ENCODE assay signal across 10 cellular contexts in the genomic region with DNA sequence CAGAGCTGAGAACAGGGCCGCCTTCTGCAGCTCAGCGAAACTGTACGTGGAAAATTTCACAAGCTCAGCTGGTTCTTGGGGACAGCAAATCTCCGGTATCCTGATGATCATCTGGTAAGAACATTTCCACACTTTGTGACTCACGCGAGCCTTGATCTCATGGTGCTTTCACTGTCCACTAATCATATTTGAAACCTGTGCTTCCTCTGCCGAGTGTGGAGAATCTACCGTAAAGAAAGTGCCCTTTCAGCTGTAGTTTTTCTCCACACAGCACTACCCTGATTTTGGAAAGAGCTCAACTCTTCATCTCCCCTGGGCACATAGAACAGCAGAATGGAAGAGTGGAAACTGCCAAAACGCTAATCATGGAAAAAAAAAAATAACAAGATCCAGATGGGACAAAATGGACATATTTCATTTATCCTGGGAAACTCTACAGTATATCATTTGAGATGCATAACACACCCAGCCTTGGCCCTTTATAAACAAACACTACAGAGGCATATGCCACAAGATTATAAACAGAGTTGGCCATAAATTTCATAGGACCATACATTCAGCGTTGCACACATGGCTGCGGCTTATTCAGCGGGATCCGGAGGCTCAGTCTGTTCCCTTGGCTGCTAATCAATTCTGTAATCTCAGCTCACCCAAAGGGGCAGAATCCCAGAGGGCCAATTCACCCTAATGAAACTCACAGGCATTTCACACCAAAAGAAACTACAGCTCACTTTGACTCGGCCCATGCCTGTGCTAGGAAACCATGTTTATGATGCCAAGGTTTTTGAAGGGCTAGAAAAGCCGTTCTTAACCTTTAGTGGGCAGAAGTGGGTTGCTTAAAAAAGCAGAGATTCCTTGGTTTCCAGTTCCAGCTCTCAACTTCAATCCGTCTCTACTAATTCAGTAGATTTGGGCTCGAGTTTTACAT.
DNase-seq lines count a peak whose midpoint lies in the region; ATAC-seq, FAIRE-seq and TF ChIP-seq lines count a peak whose summit lies in the region.
"Had no signal": no experiment of that assay in that cellular context is flagged by ENCODE, and none has a peak within 500 bp of the region (broad histone marks: within the 10 kb centered on the region; RNA-seq: fewer than 3 reads in every experiment).

No MANE protein-coding gene starts in this region.

- TF ChIP-seq CTCF in HFFc6 (IDR thresholded peaks at IDR 0.05): no peak
- no peak for TF ChIP-seq CTCF in bronchial epithelial cell (IDR thresholded peaks at IDR 0.05; ENCODE audit: insufficient read depth, low read length, severe bottlenecking)
- no peak for TF ChIP-seq CTCF in type B pancreatic cell (conservative IDR thresholded peaks at IDR 0.05)
- no peak for TF ChIP-seq CTCF in mucosa of descending colon (IDR thresholded peaks at IDR 0.05)

- H3K27ac Mint-ChIP-seq in HFFc6 (no peak overlapping the region; the same call in 1 of the 2 replicates), type B pancreatic cell (peak overlapping the region; percentile 24)
- H3K27ac Mint-ChIP-seq: IgD-negative memory B cell had no signal

- no peaks in the 10 kb centered on the region for H3K4me1 ChIP-seq in mucosa of descending colon (ENCODE audit: low read depth)

- DNase-seq in HFFc6 (peak; percentile 3), bronchial epithelial cell (ENCODE audit: low read depth) (no peak), inferior parietal cortex (ENCODE audit: extremely low spot score) (peak; percentile 20), type B pancreatic cell (ENCODE audit: extremely low spot score, unreplicated experiment) (no peak), mucosa of descending colon (no peak)
- DNase-seq: activated CD8-positive, alpha-beta memory T cell treated with anti-CD3 and anti-CD28 coated beads for 24 hours; SW 1271 had no signal

- H3K27me3 ChIP-seq in bronchial epithelial cell (ENCODE audit: control insufficient read depth, insufficient read depth, low read length): no peaks in the 10 kb centered on the region

- H3K9me3 ChIP-seq in mucosa of descending colon: no peaks in the 10 kb centered on the region

- H3K4me3 ChIP-seq in bronchial epithelial cell (ENCODE audit: low read depth, low read length) (no peak overlapping the region), mucosa of descending colon (no peak overlapping the region)

- H3K36me3 Mint-ChIP-seq in HFFc6 (ENCODE audit: low read depth) (no peaks in the 10 kb centered on the region), type B pancreatic cell (no peaks in the 10 kb centered on the region)
- H3K36me3 Mint-ChIP-seq: IgD-negative memory B cell had no signal

- H3K9me3 Mint-ChIP-seq in HFFc6 (peaks cover 42% of the 10 kb centered on the region), type B pancreatic cell (no peaks in the 10 kb centered on the region)

- H3K4me1 Mint-ChIP-seq in HFFc6 (ENCODE audit: low read depth) (no peaks in the 10 kb centered on the region; the same call in 1 of the 2 replicates), type B pancreatic cell (ENCODE audit: unreplicated experiment) (peaks cover 12% of the 10 kb centered on the region)
- H3K4me1 Mint-ChIP-seq: IgD-negative memory B cell had no signal

- H3K27me3 Mint-ChIP-seq in HFFc6 (ENCODE audit: insufficient read depth) (no peaks in the 10 kb centered on the region), type B pancreatic cell (no peaks in the 10 kb centered on the region)
- H3K27me3 Mint-ChIP-seq: IgD-negative memory B cell had no signal

- intact Hi-C loops in mucosa of descending colon (cut with DNase I, micrococcal nuclease): no loop called here

- peak; percentile 58 for FAIRE-seq in bronchial epithelial cell (lab: Jason Lieb, UNC)

- H3K36me3 ChIP-seq in bronchial epithelial cell (ENCODE audit: control insufficient read depth, insufficient read depth, low read length) (no peaks in the 10 kb centered on the region), mucosa of descending colon (ENCODE audit: low read depth) (no peaks in the 10 kb centered on the region)

- no peak for ATAC-seq in HG02759 (IDR thresholded peaks at IDR 0.05; ENCODE audit: unreplicated experiment)
- ATAC-seq in GM21515 (IDR thresholded peaks at IDR 0.05; ENCODE audit: unreplicated experiment): no peak
- no peak for ATAC-seq in mucosa of descending colon

- H3K4me3 Mint-ChIP-seq in HFFc6 (no peak overlapping the region), type B pancreatic cell (peak overlapping the region; percentile 3)
- H3K4me3 Mint-ChIP-seq: IgD-negative memory B cell had no signal

Comparison
In these comparisons a context has a peak if more than half of its experiments do, and no peak if none do; other contexts are left out.
1. DNase-seq: peak in HFFc6 (single experiment) and inferior parietal cortex (single experiment); none in bronchial epithelial cell (single experiment), type B pancreatic cell (single experiment) and mucosa of descending colon (0 of 3).